ENCODE assay signal across 11 cellular contexts in genomic region chr7:77348371-77348813, GRCh38.
A peak's percentile ranks its signal among the peaks of the same experiment; 100 is the strongest.
DNase-seq lines count a peak whose midpoint lies in the region; ATAC-seq, FAIRE-seq and TF ChIP-seq lines count a peak whose summit lies in the region.
"Had no signal": no experiment of that assay in that cellular context is flagged by ENCODE, and none has a peak within 500 bp of the region (broad histone marks: within the 10 kb centered on the region; RNA-seq: fewer than 3 reads in every experiment).

No MANE protein-coding gene starts in this region.

- no peak overlapping the region for H3K4me3 ChIP-seq in astrocyte (ENCODE audit: insufficient read depth, low read depth, low read length)
- H3K4me3 ChIP-seq in kidney (ENCODE audit: low read length in 2 of 2) = no peak overlapping the region
- no peak overlapping the region for H3K4me3 ChIP-seq in gastrocnemius medialis

- no peak for TF ChIP-seq CTCF in astrocyte (IDR thresholded peaks at IDR 0.05; ENCODE audit: insufficient read depth, low read depth, low read length)
- no peak for TF ChIP-seq CTCF in kidney (IDR thresholded peaks at IDR 0.05; ENCODE audit: borderline replicate concordance, extremely low read depth, insufficient read depth)
- TF ChIP-seq CTCF in gastrocnemius medialis (IDR thresholded peaks at IDR 0.05 in 4 of 5, conservative IDR thresholded peaks at IDR 0.05 in 1 of 5) = no peak
- TF ChIP-seq CTCF in progenitor cell of endocrine pancreas (IDR thresholded peaks at IDR 0.05; ENCODE audit: unreplicated experiment) = no peak

- in situ Hi-C loops in gastrocnemius medialis (cut with MboI; ENCODE audit: low sequenced_read_pairs in 4 of 4) = loop anchor here in 2 of 4 donors (25.0 kb wide), 2 partner anchors 211 to 236 kb away; partner anchors contain the start of gene CCDC146 (in 1 of the 2)

- H3K27ac ChIP-seq in astrocyte (ENCODE audit: low read depth, low read length) (no peak overlapping the region), kidney (ENCODE audit: low read depth in 2 of 2, low read length in 2 of 2) (peak overlapping the region; percentile 42 to 75), gastrocnemius medialis (peak overlapping the region; percentile 56 to 70 (median 57))

- FAIRE-seq in astrocyte (lab: Jason Lieb, UNC) (peak; percentile 62), kidney (lab: Jason Lieb, UNC) (no peak)

- no peak overlapping the region for H3K9ac ChIP-seq in astrocyte (ENCODE audit: low read length)
- H3K9ac ChIP-seq in kidney (ENCODE audit: low read length in 2 of 2) = no peak overlapping the region

- H4K20me1 ChIP-seq in astrocyte (ENCODE audit: insufficient read depth, low read length) = no peaks in the 10 kb centered on the region

- H3K9me3 Mint-ChIP-seq in astrocyte (ENCODE audit: unreplicated experiment) = no peaks in the 10 kb centered on the region
- H3K9me3 Mint-ChIP-seq in progenitor cell of endocrine pancreas (ENCODE audit: low read depth) = no peaks in the 10 kb centered on the region

- no peaks in the 10 kb centered on the region for H3K79me2 ChIP-seq in astrocyte (ENCODE audit: insufficient read depth, low read length)

- no peaks in the 10 kb centered on the region for H3K9me3 ChIP-seq in astrocyte (ENCODE audit: insufficient read depth, low read depth, low read length)
- H3K9me3 ChIP-seq in kidney (ENCODE audit: control insufficient read depth in 1 of 2, low read length in 2 of 2) = no peaks in the 10 kb centered on the region
- no peaks in the 10 kb centered on the region for H3K9me3 ChIP-seq in gastrocnemius medialis

- no peak overlapping the region for H2AFZ ChIP-seq in astrocyte (ENCODE audit: low read depth, low read length)

- H3K27me3 ChIP-seq in astrocyte (ENCODE audit: insufficient read depth, low read length) = no peaks in the 10 kb centered on the region
- no peaks in the 10 kb centered on the region for H3K27me3 ChIP-seq in gastrocnemius medialis

- TF ChIP-seq POLR2A in gastrocnemius medialis (IDR thresholded peaks at IDR 0.05) = no peak

- H3K36me3 Mint-ChIP-seq in astrocyte (ENCODE audit: low read depth, unreplicated experiment) = no peaks in the 10 kb centered on the region
- no peaks in the 10 kb centered on the region for H3K36me3 Mint-ChIP-seq in progenitor cell of endocrine pancreas (ENCODE audit: insufficient read depth)

- DNase-seq in HCEC 1CT (peak; percentile 84), astrocyte (ENCODE audit: low read depth) (peak; percentile 93), kidney (no peak), gastrocnemius medialis (no peak), progenitor cell of endocrine pancreas (ENCODE audit: low spot score, unreplicated experiment) (no peak)
- no peak for DNase-seq in central memory CD4-positive, alpha-beta T cell
- DNase-seq: activated naive CD4-positive, alpha-beta T cell; NCI-H2171; T1000 had no signal

- peak overlapping the region; percentile 55 for H3K4me2 ChIP-seq in astrocyte (ENCODE audit: low read length)

- ATAC-seq in gastrocnemius medialis = peak; percentile 39 to 63
- no peak for ATAC-seq in HG02642 (IDR thresholded peaks at IDR 0.05; ENCODE audit: poor library complexity, unreplicated experiment)
- ATAC-seq in HG03378 (IDR thresholded peaks at IDR 0.05; ENCODE audit: unreplicated experiment) = no peak

- H3K4me3 Mint-ChIP-seq in astrocyte (ENCODE audit: unreplicated experiment) (no peak overlapping the region), progenitor cell of endocrine pancreas (ENCODE audit: low read depth) (no peak overlapping the region)

- H3K27ac Mint-ChIP-seq in astrocyte (ENCODE audit: unreplicated experiment) (no peak overlapping the region), progenitor cell of endocrine pancreas (no peak overlapping the region)

- H3K4me1 ChIP-seq in astrocyte (ENCODE audit: insufficient read depth, low read length) = peaks cover 17% of the 10 kb centered on the region
- peaks cover 0 to 14% of the 10 kb centered on the region in 2 donors for H3K4me1 ChIP-seq in kidney (ENCODE audit: control insufficient read depth in 1 of 2, insufficient read depth in 1 of 2, low read depth in 1 of 2, low read length in 2 of 2)
- no peaks in the 10 kb centered on the region for H3K4me1 ChIP-seq in gastrocnemius medialis

- H3K4me1 Mint-ChIP-seq in astrocyte (ENCODE audit: low read depth, unreplicated experiment) (peaks cover 28% of the 10 kb centered on the region), progenitor cell of endocrine pancreas (ENCODE audit: low read depth) (no peaks in the 10 kb centered on the region)

- H3K27me3 Mint-ChIP-seq in astrocyte (ENCODE audit: low read depth, unreplicated experiment) (no peaks in the 10 kb centered on the region), progenitor cell of endocrine pancreas (no peaks in the 10 kb centered on the region)

- intact Hi-C loops in kidney (cut with DNase I) (no loop called here), gastrocnemius medialis (cut with DNase I; ENCODE audit: low total_unique reads) (no loop called here)

- H3K36me3 ChIP-seq in astrocyte (ENCODE audit: insufficient read depth, low read length) (no peaks in the 10 kb centered on the region), kidney (ENCODE audit: control insufficient read depth in 1 of 2, insufficient read depth in 2 of 2, low read length in 2 of 2) (peaks cover 0 to 5% of the 10 kb centered on the region in 2 donors), gastrocnemius medialis (no peaks in the 10 kb centered on the region)

Comparison
In these comparisons a context has a peak if more than half of its experiments do, and no peak if none do; other contexts are left out.
1. DNase-seq: peak in HCEC 1CT (single experiment) and astrocyte (single experiment); none in kidney (single experiment), gastrocnemius medialis (0 of 2), central memory CD4-positive, alpha-beta T cell (single experiment) and progenitor cell of endocrine pancreas (single experiment).
2. ATAC-seq: peak in gastrocnemius medialis (2 of 2); none in HG02642 (single experiment) and HG03378 (single experiment).